17 cellular contexts compared by ENCODE assay signal in the genomic region with DNA sequence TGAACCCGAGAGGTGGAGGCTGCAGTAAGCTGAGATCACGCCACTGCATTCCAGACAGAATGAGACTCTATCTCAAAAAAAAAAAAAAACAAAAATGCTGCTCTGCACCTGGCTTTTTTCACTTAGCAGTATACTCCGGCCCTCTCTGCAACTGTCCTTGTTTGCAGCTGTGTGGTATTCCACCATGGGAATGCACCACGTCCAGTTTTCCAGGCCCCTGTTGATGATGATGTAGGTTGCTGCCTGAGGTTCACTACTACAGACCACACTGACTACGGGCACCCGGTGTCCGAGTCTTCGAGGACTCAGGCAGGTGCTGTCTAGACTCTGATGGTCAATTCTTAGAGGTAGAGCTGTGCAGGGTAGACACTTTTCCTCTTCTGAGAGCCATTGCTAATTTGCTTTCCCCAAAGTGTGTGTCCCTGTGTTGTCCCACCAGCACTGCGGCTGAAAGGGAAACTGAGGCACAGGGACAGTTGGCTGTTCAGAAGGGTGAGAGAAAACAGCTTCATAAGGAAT. TPM values are rescaled to one million over a fixed set of nuclear protein-coding genes. Genes with fewer than 3 reads are reported as not detected.
DNase-seq lines count a peak whose midpoint lies in the region; ATAC-seq, FAIRE-seq and TF ChIP-seq lines count a peak whose summit lies in the region.
"Had no signal": no experiment of that assay in that cellular context is flagged by ENCODE, and none has a peak within 500 bp of the region (broad histone marks: within the 10 kb centered on the region; RNA-seq: fewer than 3 reads in every experiment).

No MANE protein-coding gene starts in this region.

- H3K36me3 Mint-ChIP-seq in type B pancreatic cell = no peaks in the 10 kb centered on the region

- H3K4ac ChIP-seq in neuronal stem cell (ENCODE audit: low read length) = no peak overlapping the region

- H3K9ac ChIP-seq in KMS-11 (no peak overlapping the region; the same call in 1 of the 2 replicates), K562 (ENCODE audit: insufficient read depth in 1 of 2, low read depth in 2 of 2, low read length in 2 of 2) (no peak overlapping the region), neuronal stem cell (ENCODE audit: low read depth, low read length, poor library complexity) (no peak overlapping the region)

- H2BK15ac ChIP-seq in neuronal stem cell (ENCODE audit: low read length) = no peak overlapping the region

- CTCF ChIA-PET in K562 (lab: Yijun Ruan, JAX; ENCODE audit: low intra/inter-chr PET ratio) = no interaction called here

- H3K18ac ChIP-seq in neuronal stem cell (ENCODE audit: low read length) = peak overlapping the region; percentile 15

- no peak overlapping the region for H2BK12ac ChIP-seq in neuronal stem cell (ENCODE audit: low read length)

- TF ChIP-seq CTCF in KMS-11 (conservative IDR thresholded peaks at IDR 0.05; ENCODE audit: low read depth, low read length) (no peak), K562 (IDR thresholded peaks at IDR 0.05 in 2 of 3, conservative IDR thresholded peaks at IDR 0.05 in 1 of 3; ENCODE audit: insufficient read depth in 2 of 3, low read depth in 1 of 3, low read length in 3 of 3) (no peak), type B pancreatic cell (conservative IDR thresholded peaks at IDR 0.05) (no peak), esophagus muscularis mucosa (IDR thresholded peaks at IDR 0.05) (no peak)

- H3K4me1 ChIP-seq in KMS-11 (ENCODE audit: low read depth, poor library complexity, severe bottlenecking) (peaks cover 30% of the 10 kb centered on the region), K562 (replicated peaks in 1 of 2; ENCODE audit: control insufficient read depth in 2 of 2, insufficient read depth in 2 of 2, low read length in 2 of 2) (peaks cover 12 to 30% of the 10 kb centered on the region in 2 experiments), neuronal stem cell (ENCODE audit: control insufficient read depth in 2 of 2, insufficient read depth in 1 of 2, low read depth in 1 of 2, low read length in 2 of 2) (peaks cover 7% of the 10 kb centered on the region in 2 donors), esophagus muscularis mucosa (peaks cover 13 to 19% (median 16%) of the 10 kb centered on the region in 4 donors)

- H2BK5ac ChIP-seq in neuronal stem cell (ENCODE audit: low read length) = no peak overlapping the region

- no peaks in the 10 kb centered on the region for H3K9me3 Mint-ChIP-seq in type B pancreatic cell
- H3K9me3 Mint-ChIP-seq: CD4-positive, alpha-beta T cell; GM23338 had no signal

- no peaks in the 10 kb centered on the region for H3K27me3 Mint-ChIP-seq in type B pancreatic cell
- H3K27me3 Mint-ChIP-seq: B cell had no signal

- DNase-seq in K562 (ENCODE audit: extremely low read depth in 1 of 4, low spot score in 3 of 4) (no peak), neuronal stem cell (ENCODE audit: low spot score) (no peak), type B pancreatic cell (ENCODE audit: extremely low spot score, unreplicated experiment) (no peak), DMS53 (lab: John Stamatoyannopoulos, UW) (no peak), esophagus muscularis mucosa (ENCODE audit: extremely low spot score) (no peak), medulla oblongata (ENCODE audit: extremely low spot score) (no peak)
- DNase-seq: C1 segment of cervical spinal cord; Calu3; CD4-positive, alpha-beta T cell; DMS 273 treated with DMSO at 0.1 percent for 48 hours; DMS79; H7 had no signal

- H3K4me3 ChIP-seq in KMS-11 (IDR thresholded peaks at IDR 0.05; ENCODE audit: insufficient read depth, low read depth, low read length) = no peak overlapping the region
- no peak overlapping the region for H3K4me3 ChIP-seq in K562
- no peak overlapping the region for H3K4me3 ChIP-seq in neuronal stem cell (ENCODE audit: low read length in 2 of 2)
- no peak overlapping the region for H3K4me3 ChIP-seq in esophagus muscularis mucosa
- H3K4me3 ChIP-seq: GM12878, GM23338 had no signal

- WGBS in K562 (ENCODE audit: insufficient coverage, low coverage, missing lambda C conversion rate) = 73% methylated on average over 7 of the region's 9 CpGs
- no CpG with 5 or more reads among the region's 9 CpGs for WGBS in neuronal stem cell (ENCODE audit: extremely low coverage in 2 of 2, insufficient read length in 2 of 2, insufficient replicate concordance in 1 of 2), 2 donors
- WGBS in esophagus muscularis mucosa = 98% methylated on average over 9 of the region's 9 CpGs

- H3K36me3 ChIP-seq in KMS-11 (ENCODE audit: insufficient read depth) (no peaks in the 10 kb centered on the region), K562 (ENCODE audit: control insufficient read depth, insufficient read depth, low read length) (no peaks in the 10 kb centered on the region), neuronal stem cell (replicated peaks in 1 of 2; ENCODE audit: control insufficient read depth in 2 of 2, insufficient read depth in 2 of 2, low read length in 2 of 2) (no peaks in the 10 kb centered on the region), esophagus muscularis mucosa (no peaks in the 10 kb centered on the region)

- no peak overlapping the region for H3K4me3 Mint-ChIP-seq in type B pancreatic cell
- H3K4me3 Mint-ChIP-seq: B cell; CD4-positive, alpha-beta T cell; GM23338 had no signal

- no peak overlapping the region for H4K8ac ChIP-seq in neuronal stem cell (ENCODE audit: low read depth, low read length)

- peaks cover 16% of the 10 kb centered on the region for H3K4me1 Mint-ChIP-seq in type B pancreatic cell (ENCODE audit: unreplicated experiment)

- no peak for ATAC-seq in K562
- ATAC-seq: GM23338 had no signal

- intact Hi-C loops in K562 (cut with micrococcal nuclease) = no loop called here
- intact Hi-C loops in esophagus muscularis mucosa (cut with DNase I) = no loop called here

- no TSS peak for BruUV-seq in K562 (replicated peaks; lab: Mats Ljungman, UMichigan)

- H3K4me2 ChIP-seq in KMS-11 (peak overlapping the region; percentile 80), K562 (ENCODE audit: insufficient read depth, low read length) (no peak overlapping the region), neuronal stem cell (ENCODE audit: insufficient read depth, low read length, poor library complexity, severe bottlenecking) (no peak overlapping the region)
- H3K4me2 ChIP-seq: GM23338 had no signal

- TF ChIP-seq POLR2A in K562 (conservative IDR thresholded peaks at IDR 0.05) (no peak), esophagus muscularis mucosa (IDR thresholded peaks at IDR 0.05; ENCODE audit: low read depth) (no peak)

- peak overlapping the region; percentile 51 for H2AK5ac ChIP-seq in neuronal stem cell (ENCODE audit: low read depth, low read length)

- H3K27ac ChIP-seq in KMS-11 (peak overlapping the region; percentile 71), K562 (ENCODE audit: extremely low read depth, low read depth, low read length) (no peak overlapping the region), neuronal stem cell (replicated peaks; ENCODE audit: low read length) (no peak overlapping the region), esophagus muscularis mucosa (replicated peaks in 1 of 4) (no peak overlapping the region)

- in situ Hi-C loops in K562 (cut with MboI) = no loop called here

- H2BK120ac ChIP-seq in neuronal stem cell (ENCODE audit: low read depth, low read length) = no peak overlapping the region

- POLR2A ChIA-PET in K562 (lab: Yijun Ruan, JAX) = interaction anchor here (0.7 kb wide), 1 partner anchor 41 kb away, joined by 3 read pairs; no protein-coding TSS in a partner anchor

- H3K9me3 ChIP-seq in K562 (replicated peaks; ENCODE audit: control insufficient read depth, insufficient read depth, low read depth, low read length) (no peaks in the 10 kb centered on the region), neuronal stem cell (replicated peaks in 1 of 2; ENCODE audit: control insufficient read depth in 2 of 2, insufficient read depth in 1 of 2, low read depth in 1 of 2, low read length in 2 of 2) (no peaks in the 10 kb centered on the region), esophagus muscularis mucosa (no peaks in the 10 kb centered on the region)

- H3K14ac ChIP-seq in neuronal stem cell (ENCODE audit: low read length) = no peak overlapping the region

- H3K79me2 ChIP-seq in KMS-11 (ENCODE audit: insufficient read depth, low read depth) (no peaks in the 10 kb centered on the region), K562 (ENCODE audit: control insufficient read depth, insufficient read depth, low read length) (no peaks in the 10 kb centered on the region)

- peaks cover 1% of the 10 kb centered on the region for H3K79me1 ChIP-seq in neuronal stem cell (ENCODE audit: low read depth, low read length)

- H3K27ac Mint-ChIP-seq in type B pancreatic cell = peak overlapping the region; percentile 46
- H3K27ac Mint-ChIP-seq: B cell; CD4-positive, alpha-beta T cell; GM23338 had no signal

- no peak for TF ChIP-seq RAD21 in K562 (CRISPR knock-in tag; conservative IDR thresholded peaks at IDR 0.05 in 1 of 2, IDR thresholded peaks at IDR 0.05 in 1 of 2)

- H2AFZ ChIP-seq in KMS-11 (ENCODE audit: low read depth) (peak overlapping the region; percentile 81), K562 (ENCODE audit: low read depth, low read length) (no peak overlapping the region), neuronal stem cell (ENCODE audit: low read length) (no peak overlapping the region)

- TF ChIP-seq EP300 in K562 (IDR thresholded peaks at IDR 0.05; ENCODE audit: low read length) (no peak), esophagus muscularis mucosa (IDR thresholded peaks at IDR 0.05) (no peak)

- no peak overlapping the region for H3K23ac ChIP-seq in neuronal stem cell (ENCODE audit: low read depth, low read length, poor library complexity)

- H4K91ac ChIP-seq in neuronal stem cell (ENCODE audit: low read depth, low read length, poor library complexity) = no peak overlapping the region

- no peaks in the 10 kb centered on the region for H3K9me1 ChIP-seq in K562 (ENCODE audit: control insufficient read depth, insufficient read depth, low read length)

- H4K20me1 ChIP-seq in KMS-11 (ENCODE audit: insufficient read depth) = no peaks in the 10 kb centered on the region
- H4K20me1 ChIP-seq in K562 (replicated peaks; ENCODE audit: control insufficient read depth, insufficient read depth, low read length) = no peaks in the 10 kb centered on the region

- FAIRE-seq in K562 (lab: Jason Lieb, UNC) = peak; percentile 29
- FAIRE-seq: A204.1, GM12878 had no signal

- H3K27me3 ChIP-seq in KMS-11 (ENCODE audit: insufficient read depth, low read depth) (no peaks in the 10 kb centered on the region; the same call in 1 of the 2 replicates), K562 (ENCODE audit: control insufficient read depth in 2 of 2, insufficient read depth in 2 of 2, low read length in 2 of 2) (no peaks in the 10 kb centered on the region), neuronal stem cell (ENCODE audit: control insufficient read depth in 3 of 3, insufficient read depth in 3 of 3, low read depth in 1 of 3, low read length in 3 of 3) (no peaks in the 10 kb centered on the region), esophagus muscularis mucosa (no peaks in the 10 kb centered on the region)

RNA-seq across cellular contexts. Expression of a gene that starts 56.5 kb away (rescaled TPM):
- total RNA-seq in K562 (2011; cell fraction: chromatin; rRNA removed; ENCODE audit: low replicate concordance) = 218 and 364 TPM in 2 replicates
- total RNA-seq in K562 (2011; cell fraction: nucleolus; rRNA removed) = 115 and 134 TPM in 2 replicates
- total RNA-seq in K562 (2011; cell fraction: nucleoplasm; rRNA removed) = 295 and 429 TPM in 2 replicates
- total RNA-seq in K562 (2014; rRNA removed) (62.8 and 94.6 TPM in 2 replicates), K562 (2014; rRNA removed; fragmentation: Illumina TruSeq; extraction: Trizol) (93.0 and 107 TPM in 2 replicates), K562 (2015; rRNA removed; fragmentation: Illumina TruSeq; extraction: Trizol) (93.5 and 94.9 TPM in 2 replicates), K562 (2021) (113 and 119 TPM in 2 replicates), type B pancreatic cell (ENCODE audit: low replicate concordance) (90.5 and 117 TPM in 2 replicates), esophagus muscularis mucosa (100 to 1,000 TPM in 1 of 4 donors, 10 to 100 TPM in 3; 66.8 to 104 (median 78.3) TPM)
- polyA plus RNA-seq in K562 (2011; rRNA removed) (112 and 129 TPM in 2 replicates), K562 (2014; fragmentation: Illumina TruSeq; extraction: Trizol) (237 and 271 TPM in 2 replicates), K562 (2014; fragmentation: Nextera tagmentation; extraction: Ambion mirVana) (100 to 1,000 TPM; 145 to 357 TPM), K562 (2014; rRNA removed) (146 and 170 TPM in 2 replicates)
- 77.3 and 148 TPM in 2 replicates for polyA plus RNA-seq in K562 (2011; cell fraction: cytosol; rRNA removed)
- polyA plus RNA-seq in K562 (2011; cell fraction: nucleus; rRNA removed) = 118 and 127 TPM in 2 replicates
- 139 and 160 TPM in 2 replicates for polyA plus RNA-seq in K562 (2012)
- 132 and 142 TPM in 2 replicates for polyA minus RNA-seq in K562 (2011; rRNA and poly(A)+ RNA removed)
- polyA minus RNA-seq in K562 (2011; cell fraction: cytosol; rRNA and poly(A)+ RNA removed) = 41.7 and 44.1 TPM in 2 replicates
- 67.2 and 111 TPM in 2 replicates for polyA minus RNA-seq in K562 (2011; cell fraction: nucleus; rRNA and poly(A)+ RNA removed)
- 261 TPM for polyA plus RNA-seq in neuronal stem cell (2013, experiment 1 of 2)
- polyA plus RNA-seq in neuronal stem cell (2013, experiment 2 of 2) = 262 TPM
